In the genomic region with DNA sequence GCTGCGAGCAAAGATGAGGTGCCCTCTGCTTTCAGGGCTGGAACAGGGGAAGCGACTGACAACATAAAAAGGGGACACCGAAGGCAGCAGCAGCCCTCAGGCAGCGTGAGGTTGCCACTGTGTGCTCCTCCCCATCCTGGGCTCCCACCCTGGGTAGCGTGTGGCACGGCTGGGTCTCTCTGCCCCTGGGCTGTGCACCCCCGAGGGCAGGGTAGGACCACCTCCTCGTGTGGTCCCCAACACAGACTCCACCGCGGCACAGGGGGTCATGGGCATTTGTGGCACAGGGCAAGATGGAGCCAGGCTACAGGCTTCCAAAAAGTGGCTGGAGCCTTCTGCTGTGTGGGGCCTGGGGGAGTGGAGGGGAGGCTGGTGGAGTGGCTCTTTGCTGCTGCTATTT, we compare ENCODE assay signal across 1 cellular context.
TF ChIP-seq lines count a peak whose summit lies in the region.

No MANE protein-coding gene starts in this region.

TF ChIP-seq in SK-N-SH treated with all-trans-retinoic acid at 6 μM for 48 hours, 23 proteins besides CTCF, POLR2A, EP300 and RAD21 (continued from another document):
- TF ChIP-seq, protein P1, sequence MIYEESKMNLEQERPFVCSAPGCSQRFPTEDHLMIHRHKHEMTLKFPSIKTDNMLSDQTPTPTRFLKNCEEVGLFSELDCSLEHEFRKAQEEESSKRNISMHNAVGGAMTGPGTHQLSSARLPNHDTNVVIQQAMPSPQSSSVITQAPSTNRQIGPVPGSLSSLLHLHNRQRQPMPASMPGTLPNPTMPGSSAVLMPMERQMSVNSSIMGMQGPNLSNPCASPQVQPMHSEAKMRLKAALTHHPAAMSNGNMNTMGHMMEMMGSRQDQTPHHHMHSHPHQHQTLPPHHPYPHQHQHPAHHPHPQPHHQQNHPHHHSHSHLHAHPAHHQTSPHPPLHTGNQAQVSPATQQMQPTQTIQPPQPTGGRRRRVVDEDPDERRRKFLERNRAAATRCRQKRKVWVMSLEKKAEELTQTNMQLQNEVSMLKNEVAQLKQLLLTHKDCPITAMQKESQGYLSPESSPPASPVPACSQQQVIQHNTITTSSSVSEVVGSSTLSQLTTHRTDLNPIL (CRISPR knock-in tag; IDR thresholded peaks at IDR 0.05; ENCODE audit: low read depth), result no peak
- TF ChIP-seq, protein P2, sequence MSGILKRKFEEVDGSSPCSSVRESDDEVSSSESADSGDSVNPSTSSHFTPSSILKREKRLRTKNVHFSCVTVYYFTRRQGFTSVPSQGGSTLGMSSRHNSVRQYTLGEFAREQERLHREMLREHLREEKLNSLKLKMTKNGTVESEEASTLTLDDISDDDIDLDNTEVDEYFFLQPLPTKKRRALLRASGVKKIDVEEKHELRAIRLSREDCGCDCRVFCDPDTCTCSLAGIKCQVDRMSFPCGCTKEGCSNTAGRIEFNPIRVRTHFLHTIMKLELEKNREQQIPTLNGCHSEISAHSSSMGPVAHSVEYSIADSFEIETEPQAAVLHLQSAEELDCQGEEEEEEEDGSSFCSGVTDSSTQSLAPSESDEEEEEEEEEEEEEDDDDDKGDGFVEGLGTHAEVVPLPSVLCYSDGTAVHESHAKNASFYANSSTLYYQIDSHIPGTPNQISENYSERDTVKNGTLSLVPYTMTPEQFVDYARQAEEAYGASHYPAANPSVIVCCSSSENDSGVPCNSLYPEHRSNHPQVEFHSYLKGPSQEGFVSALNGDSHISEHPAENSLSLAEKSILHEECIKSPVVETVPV (CRISPR knock-in tag; IDR thresholded peaks at IDR 0.05), result no peak
- no peak for TF ChIP-seq TOX (CRISPR knock-in tag; IDR thresholded peaks at IDR 0.05; ENCODE audit: borderline replicate concordance)
- TF ChIP-seq ZFP30 (CRISPR knock-in tag; IDR thresholded peaks at IDR 0.05), result no peak
- TF ChIP-seq ZNF8 (CRISPR knock-in tag; IDR thresholded peaks at IDR 0.05), result no peak
- TF ChIP-seq ZNF565 (CRISPR knock-in tag; conservative IDR thresholded peaks at IDR 0.05; ENCODE audit: low read depth), result no peak
- TF ChIP-seq ZC3H10 (CRISPR knock-in tag; IDR thresholded peaks at IDR 0.05), result no peak
- TF ChIP-seq, protein P3, sequence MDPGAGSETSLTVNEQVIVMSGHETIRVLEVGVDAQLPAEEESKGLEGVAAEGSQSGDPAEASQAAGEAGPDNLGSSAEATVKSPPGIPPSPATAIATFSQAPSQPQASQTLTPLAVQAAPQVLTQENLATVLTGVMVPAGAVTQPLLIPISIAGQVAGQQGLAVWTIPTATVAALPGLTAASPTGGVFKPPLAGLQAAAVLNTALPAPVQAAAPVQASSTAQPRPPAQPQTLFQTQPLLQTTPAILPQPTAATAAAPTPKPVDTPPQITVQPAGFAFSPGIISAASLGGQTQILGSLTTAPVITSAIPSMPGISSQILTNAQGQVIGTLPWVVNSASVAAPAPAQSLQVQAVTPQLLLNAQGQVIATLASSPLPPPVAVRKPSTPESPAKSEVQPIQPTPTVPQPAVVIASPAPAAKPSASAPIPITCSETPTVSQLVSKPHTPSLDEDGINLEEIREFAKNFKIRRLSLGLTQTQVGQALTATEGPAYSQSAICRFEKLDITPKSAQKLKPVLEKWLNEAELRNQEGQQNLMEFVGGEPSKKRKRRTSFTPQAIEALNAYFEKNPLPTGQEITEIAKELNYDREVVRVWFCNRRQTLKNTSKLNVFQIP (CRISPR knock-in tag; IDR thresholded peaks at IDR 0.05; ENCODE audit: borderline replicate concordance, low read depth), result no peak
- TF ChIP-seq ZNF70 (CRISPR knock-in tag; IDR thresholded peaks at IDR 0.05), result no peak
- TF ChIP-seq, protein P4, sequence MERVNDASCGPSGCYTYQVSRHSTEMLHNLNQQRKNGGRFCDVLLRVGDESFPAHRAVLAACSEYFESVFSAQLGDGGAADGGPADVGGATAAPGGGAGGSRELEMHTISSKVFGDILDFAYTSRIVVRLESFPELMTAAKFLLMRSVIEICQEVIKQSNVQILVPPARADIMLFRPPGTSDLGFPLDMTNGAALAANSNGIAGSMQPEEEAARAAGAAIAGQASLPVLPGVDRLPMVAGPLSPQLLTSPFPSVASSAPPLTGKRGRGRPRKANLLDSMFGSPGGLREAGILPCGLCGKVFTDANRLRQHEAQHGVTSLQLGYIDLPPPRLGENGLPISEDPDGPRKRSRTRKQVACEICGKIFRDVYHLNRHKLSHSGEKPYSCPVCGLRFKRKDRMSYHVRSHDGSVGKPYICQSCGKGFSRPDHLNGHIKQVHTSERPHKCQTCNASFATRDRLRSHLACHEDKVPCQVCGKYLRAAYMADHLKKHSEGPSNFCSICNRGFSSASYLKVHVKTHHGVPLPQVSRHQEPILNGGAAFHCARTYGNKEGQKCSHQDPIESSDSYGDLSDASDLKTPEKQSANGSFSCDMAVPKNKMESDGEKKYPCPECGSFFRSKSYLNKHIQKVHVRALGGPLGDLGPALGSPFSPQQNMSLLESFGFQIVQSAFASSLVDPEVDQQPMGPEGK (CRISPR knock-in tag; IDR thresholded peaks at IDR 0.05; ENCODE audit: borderline replicate concordance), result no peak
- TF ChIP-seq GLIS3 (CRISPR knock-in tag; IDR thresholded peaks at IDR 0.05), result no peak
- TF ChIP-seq ARNTL (CRISPR knock-in tag; IDR thresholded peaks at IDR 0.05; ENCODE audit: borderline replicate concordance, low read depth), result no peak
